Comparison of ENCODE assay signal across 15 cellular contexts in the genomic region with DNA sequence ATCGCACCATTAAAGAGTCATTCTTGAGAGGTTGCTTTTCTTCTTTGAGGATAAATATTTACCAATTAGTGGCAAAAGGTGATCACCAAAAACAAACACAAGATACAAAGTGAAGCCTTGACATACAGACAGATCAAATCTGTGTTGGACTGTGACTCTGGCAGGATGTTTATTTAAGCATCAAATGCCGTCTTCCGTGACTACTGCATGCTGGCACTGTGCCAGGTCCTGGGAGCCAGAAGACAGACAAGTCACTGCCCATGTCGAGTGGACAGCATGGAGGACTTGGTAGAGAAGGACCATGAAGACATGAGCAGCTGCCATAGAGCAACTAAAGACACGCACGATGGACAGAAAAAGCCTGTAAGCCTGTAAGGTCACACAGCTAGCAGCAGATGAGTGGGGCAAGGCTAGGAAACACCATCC.
A peak's percentile ranks its signal among the peaks of the same experiment; 100 is the strongest.
DNase-seq lines count a peak whose midpoint lies in the region; ATAC-seq, FAIRE-seq and TF ChIP-seq lines count a peak whose summit lies in the region.
"Had no signal": no experiment of that assay in that cellular context is flagged by ENCODE, and none has a peak within 500 bp of the region (broad histone marks: within the 10 kb centered on the region; RNA-seq: fewer than 3 reads in every experiment).

No MANE protein-coding gene starts in this region.

- H3K36me3 ChIP-seq in HEK293 (ENCODE audit: control insufficient read depth in 2 of 2, insufficient read depth in 1 of 2, low read length in 2 of 2) = no peaks in the 10 kb centered on the region
- H3K36me3 ChIP-seq: cardiac muscle cell had no signal

- TF ChIP-seq CTCF in HEK293 (tag by site-specific recombination; IDR thresholded peaks at IDR 0.05) = no peak
- TF ChIP-seq CTCF in D721Med (IDR thresholded peaks at IDR 0.05; ENCODE audit: insufficient read depth, missing control alignments) = no peak

- no peaks in the 10 kb centered on the region; the same call in 1 of the 2 replicates for H3K4me1 ChIP-seq in HEK293 (ENCODE audit: control insufficient read depth, insufficient read depth, low read length)
- H3K4me1 ChIP-seq: psoas muscle had no signal

- H3K9me3 ChIP-seq in HEK293 (ENCODE audit: control insufficient read depth, insufficient read depth, low read depth, low read length) = no peaks in the 10 kb centered on the region
- H3K9me3 ChIP-seq in T-helper 17 cell (ENCODE audit: control insufficient read depth, low read length, poor library complexity, severe bottlenecking) = no peaks in the 10 kb centered on the region

- no peak overlapping the region for H3K4me3 Mint-ChIP-seq in activated T-helper 2 cell treated with anti-CD3 and anti-CD28 coated beads, Interferon-gamma antibody, Interleukin-2, Interleukin-4, amounts not matched to agents 10 μg/mL and 5 μg/mL and 100 μg/mL, durations not matched to agents 14 hours and 24 hours and 36 hours (ENCODE audit: low read depth)
- H3K4me3 Mint-ChIP-seq in T-helper 17 cell = no peak overlapping the region
- H3K4me3 Mint-ChIP-seq: activated CD4-positive, alpha-beta memory T cell treated with anti-CD3 and anti-CD28 coated beads, Interleukin-2, amount 10 ng/mL, durations not matched to agents 7 days and 5 days; CD8-positive, alpha-beta T cell; stimulated activated naive CD8-positive, alpha-beta T cell treated with anti-CD3 and anti-CD28 coated beads, Interleukin-15, amount 100 ng/mL, for 72 hours had no signal

- POLR2A ChIA-PET in HEK293 (lab: Yijun Ruan, JAX) = no interaction called here

- no peak for FAIRE-seq in D721Med (lab: Jason Lieb, UNC)
- FAIRE-seq: GM12878 had no signal

- no peak overlapping the region for H3K27ac Mint-ChIP-seq in activated T-helper 2 cell treated with anti-CD3 and anti-CD28 coated beads, Interferon-gamma antibody, Interleukin-2, Interleukin-4, amounts not matched to agents 10 μg/mL and 5 μg/mL and 100 μg/mL, durations not matched to agents 14 hours and 24 hours and 36 hours
- no peak overlapping the region for H3K27ac Mint-ChIP-seq in T-helper 17 cell
- H3K27ac Mint-ChIP-seq: activated CD4-positive, alpha-beta memory T cell treated with anti-CD3 and anti-CD28 coated beads, Interleukin-2, amount 10 ng/mL, durations not matched to agents 7 days and 5 days; CD8-positive, alpha-beta T cell had no signal

- H3K4me1 Mint-ChIP-seq in activated T-helper 2 cell treated with anti-CD3 and anti-CD28 coated beads, Interferon-gamma antibody, Interleukin-2, Interleukin-4, amounts not matched to agents 10 μg/mL and 5 μg/mL and 100 μg/mL, durations not matched to agents 14 hours and 24 hours and 36 hours (ENCODE audit: low read depth) = no peaks in the 10 kb centered on the region
- H3K4me1 Mint-ChIP-seq in T-helper 17 cell = no peaks in the 10 kb centered on the region
- H3K4me1 Mint-ChIP-seq: activated CD4-positive, alpha-beta memory T cell treated with anti-CD3 and anti-CD28 coated beads, Interleukin-2, amount 10 ng/mL, durations not matched to agents 7 days and 5 days; stimulated activated naive CD8-positive, alpha-beta T cell treated with anti-CD3 and anti-CD28 coated beads, Interleukin-15, amount 100 ng/mL, for 72 hours had no signal

- H3K4me3 ChIP-seq in HEK293 (ENCODE audit: low read depth, low read length) = no peak overlapping the region
- H3K4me3 ChIP-seq: cardiac muscle cell, GM12878, GM23248, psoas muscle had no signal

- intact Hi-C loops in activated T-helper 2 cell treated with anti-CD3 and anti-CD28 coated beads, Interferon-gamma antibody, Interleukin-2, Interleukin-4, amounts not matched to agents 10 μg/mL and 5 μg/mL and 100 μg/mL, durations not matched to agents 14 hours and 24 hours and 36 hours (cut with micrococcal nuclease) = no loop called here

- DNase-seq in COLO829 (ENCODE audit: low spot score) (peak; percentile 19), RKO (ENCODE audit: low spot score) (peak; percentile 11), foreskin melanocyte (peak; percentile 20), NCI-H128 (lab: John Stamatoyannopoulos, UW; ENCODE audit: unreplicated experiment) (no peak), T-helper 17 cell (no peak), D721Med (ENCODE audit: insufficient read length, low spot score) (no peak)
- no peak for DNase-seq in activated T-helper 2 cell treated with anti-CD3 and anti-CD28 coated beads, Interferon-gamma antibody, Interleukin-2, Interleukin-4, amounts not matched to agents 10 μg/mL and 5 μg/mL and 100 μg/mL, durations not matched to agents 14 hours and 24 hours and 36 hours (ENCODE audit: low spot score)
- DNase-seq: activated CD4-positive, alpha-beta memory T cell treated with anti-CD3 and anti-CD28 coated beads, Interleukin-2, amount 10 ng/mL, durations not matched to agents 7 days and 5 days; CD8-positive, alpha-beta T cell; GM23248; psoas muscle; stimulated activated naive CD8-positive, alpha-beta T cell treated with anti-CD3 and anti-CD28 coated beads, Interleukin-15, amount 100 ng/mL, for 72 hours had no signal

- no peaks in the 10 kb centered on the region for H3K36me3 Mint-ChIP-seq in activated T-helper 2 cell treated with anti-CD3 and anti-CD28 coated beads, Interferon-gamma antibody, Interleukin-2, Interleukin-4, amounts not matched to agents 10 μg/mL and 5 μg/mL and 100 μg/mL, durations not matched to agents 14 hours and 24 hours and 36 hours (ENCODE audit: low read depth)
- H3K36me3 Mint-ChIP-seq in T-helper 17 cell (ENCODE audit: low read depth) = no peaks in the 10 kb centered on the region
- H3K36me3 Mint-ChIP-seq: CD8-positive, alpha-beta T cell had no signal

- H3K9me3 Mint-ChIP-seq in activated T-helper 2 cell treated with anti-CD3 and anti-CD28 coated beads, Interferon-gamma antibody, Interleukin-2, Interleukin-4, amounts not matched to agents 10 μg/mL and 5 μg/mL and 100 μg/mL, durations not matched to agents 14 hours and 24 hours and 36 hours = peaks cover 4% of the 10 kb centered on the region
- H3K9me3 Mint-ChIP-seq: activated CD4-positive, alpha-beta memory T cell treated with anti-CD3 and anti-CD28 coated beads, Interleukin-2, amount 10 ng/mL, durations not matched to agents 7 days and 5 days had no signal

- ATAC-seq in T-helper 17 cell = no peak
- ATAC-seq: CD8-positive, alpha-beta T cell; GM12878; psoas muscle; stimulated activated naive CD8-positive, alpha-beta T cell treated with anti-CD3 and anti-CD28 coated beads, Interleukin-15, amount 100 ng/mL, for 72 hours had no signal

- H3K27ac ChIP-seq in HEK293 (ENCODE audit: extremely low read depth, low read depth, low read length) = no peak overlapping the region
- H3K27ac ChIP-seq: cardiac muscle cell, GM23248, psoas muscle had no signal

- CTCF ChIA-PET in HEK293 (lab: Yijun Ruan, JAX) = interaction anchor here (0.8 kb wide), 1 partner anchor 547 kb away, joined by 7 read pairs; no protein-coding TSS in a partner anchor

- no peaks in the 10 kb centered on the region for H3K27me3 Mint-ChIP-seq in activated T-helper 2 cell treated with anti-CD3 and anti-CD28 coated beads, Interferon-gamma antibody, Interleukin-2, Interleukin-4, amounts not matched to agents 10 μg/mL and 5 μg/mL and 100 μg/mL, durations not matched to agents 14 hours and 24 hours and 36 hours (ENCODE audit: low read depth)
- peaks cover 14% of the 10 kb centered on the region for H3K27me3 Mint-ChIP-seq in T-helper 17 cell

TF ChIP-seq in HEK293, 187 proteins besides CTCF, POLR2A, EP300 and RAD21 (continues in another document):
- TF ChIP-seq ZNF366 (tag by site-specific recombination; conservative IDR thresholded peaks at IDR 0.05) (0 out of 2 replicates have a peak, but pooled peaks have one; percentile 22), ZNF585B (tag by site-specific recombination; IDR thresholded peaks at IDR 0.05) (no peak), ZBTB20 (tag by site-specific recombination; IDR thresholded peaks at IDR 0.05) (no peak), ZNF701 (tag by site-specific recombination; IDR thresholded peaks at IDR 0.05) (no peak), ZNF302 (tag by site-specific recombination; IDR thresholded peaks at IDR 0.05; ENCODE audit: low read depth) (no peak), ZNF792 (tag by site-specific recombination; IDR thresholded peaks at IDR 0.05) (no peak), ZNF133 (tag by site-specific recombination; IDR thresholded peaks at IDR 0.05) (no peak)
- TF ChIP-seq, protein P1, sequence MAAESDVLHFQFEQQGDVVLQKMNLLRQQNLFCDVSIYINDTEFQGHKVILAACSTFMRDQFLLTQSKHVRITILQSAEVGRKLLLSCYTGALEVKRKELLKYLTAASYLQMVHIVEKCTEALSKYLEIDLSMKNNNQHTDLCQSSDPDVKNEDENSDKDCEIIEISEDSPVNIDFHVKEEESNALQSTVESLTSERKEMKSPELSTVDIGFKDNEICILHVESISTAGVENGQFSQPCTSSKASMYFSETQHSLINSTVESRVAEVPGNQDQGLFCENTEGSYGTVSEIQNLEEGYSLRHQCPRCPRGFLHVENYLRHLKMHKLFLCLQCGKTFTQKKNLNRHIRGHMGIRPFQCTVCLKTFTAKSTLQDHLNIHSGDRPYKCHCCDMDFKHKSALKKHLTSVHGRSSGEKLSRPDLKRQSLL (tag by site-specific recombination; IDR thresholded peaks at IDR 0.05) = no peak
- TF ChIP-seq, protein P2, sequence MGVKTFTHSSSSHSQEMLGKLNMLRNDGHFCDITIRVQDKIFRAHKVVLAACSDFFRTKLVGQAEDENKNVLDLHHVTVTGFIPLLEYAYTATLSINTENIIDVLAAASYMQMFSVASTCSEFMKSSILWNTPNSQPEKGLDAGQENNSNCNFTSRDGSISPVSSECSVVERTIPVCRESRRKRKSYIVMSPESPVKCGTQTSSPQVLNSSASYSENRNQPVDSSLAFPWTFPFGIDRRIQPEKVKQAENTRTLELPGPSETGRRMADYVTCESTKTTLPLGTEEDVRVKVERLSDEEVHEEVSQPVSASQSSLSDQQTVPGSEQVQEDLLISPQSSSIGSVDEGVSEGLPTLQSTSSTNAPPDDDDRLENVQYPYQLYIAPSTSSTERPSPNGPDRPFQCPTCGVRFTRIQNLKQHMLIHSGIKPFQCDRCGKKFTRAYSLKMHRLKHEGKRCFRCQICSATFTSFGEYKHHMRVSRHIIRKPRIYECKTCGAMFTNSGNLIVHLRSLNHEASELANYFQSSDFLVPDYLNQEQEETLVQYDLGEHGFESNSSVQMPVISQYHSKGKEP (tag by site-specific recombination; IDR thresholded peaks at IDR 0.05) = peak; percentile 91

Comparison
In these comparisons a context has a peak if more than half of its experiments do, and no peak if none do; other contexts are left out.
1. DNase-seq: peak in COLO829 (single experiment), RKO (single experiment) and foreskin melanocyte (single experiment); none in activated T-helper 2 cell treated with anti-CD3 and anti-CD28 coated beads, Interferon-gamma antibody, Interleukin-2, Interleukin-4, amounts not matched to agents 10 μg/mL and 5 μg/mL and 100 μg/mL, durations not matched to agents 14 hours and 24 hours and 36 hours (single experiment), NCI-H128 (single experiment), T-helper 17 cell (0 of 3) and D721Med (single experiment).